In genomic region chr11:6618117-6619020, GRCh38 we compare ENCODE assay signal across 1 cellular context.
A peak's percentile ranks its signal among the peaks of the same experiment; 100 is the strongest.
TF ChIP-seq lines count a peak whose summit lies in the region.

No MANE protein-coding gene starts in this region.

TF ChIP-seq in K562, 482 proteins besides CTCF, POLR2A, EP300 and RAD21 (continued from another document and continues in another):
- TF ChIP-seq ZNF740 (CRISPR knock-in tag; IDR thresholded peaks at IDR 0.05): no peak
- TF ChIP-seq ZNF740 (tag; IDR thresholded peaks at IDR 0.05): peak in 1 of 2 experiments; percentile 77; a peak in 1 of 4 replicates
- no peak for TF ChIP-seq ZNF134 (CRISPR knock-in tag; conservative IDR thresholded peaks at IDR 0.05)
- no peak for TF ChIP-seq RFX1 (IDR thresholded peaks at IDR 0.05)
- TF ChIP-seq ZNF644 (tag; IDR thresholded peaks at IDR 0.05; ENCODE audit: low read depth): no peak
- no peak for TF ChIP-seq SMARCB1 (IDR thresholded peaks at IDR 0.05; ENCODE audit: insufficient read length, low read depth)
- no peak for TF ChIP-seq ZNF23 (CRISPR knock-in tag; IDR thresholded peaks at IDR 0.05)
- TF ChIP-seq CSDE1 (IDR thresholded peaks at IDR 0.05): no peak
- peak; percentile 35 for TF ChIP-seq SOX6 (IDR thresholded peaks at IDR 0.05)
- TF ChIP-seq PHF8 (IDR thresholded peaks at IDR 0.05; ENCODE audit: borderline replicate concordance, low read length): no peak
- TF ChIP-seq ZNF717 (CRISPR knock-in tag; IDR thresholded peaks at IDR 0.05): no peak
- no peak for TF ChIP-seq MCM3 (IDR thresholded peaks at IDR 0.05)
- TF ChIP-seq GTF2A2 (tag; IDR thresholded peaks at IDR 0.05): no peak
- TF ChIP-seq ATF7 (IDR thresholded peaks at IDR 0.05): peak; percentile 46
- TF ChIP-seq HDAC2 (IDR thresholded peaks at IDR 0.05): 0 out of 2 replicates have a peak, but pooled peaks have one; percentile 21
- no peak for TF ChIP-seq SRSF9 (IDR thresholded peaks at IDR 0.05; ENCODE audit: borderline replicate concordance, low read depth, low read length)
- no peak for TF ChIP-seq DIDO1 (tag; IDR thresholded peaks at IDR 0.05; ENCODE audit: low read depth)
- TF ChIP-seq KLF16 (IDR thresholded peaks at IDR 0.05): 0 out of 2 replicates have a peak, but pooled peaks have one; percentile 32
- no peak for TF ChIP-seq ATF6 (CRISPR knock-in tag; IDR thresholded peaks at IDR 0.05)
- TF ChIP-seq FOSL1 (tag; conservative IDR thresholded peaks at IDR 0.05): peak; percentile 93
- TF ChIP-seq, protein P1, sequence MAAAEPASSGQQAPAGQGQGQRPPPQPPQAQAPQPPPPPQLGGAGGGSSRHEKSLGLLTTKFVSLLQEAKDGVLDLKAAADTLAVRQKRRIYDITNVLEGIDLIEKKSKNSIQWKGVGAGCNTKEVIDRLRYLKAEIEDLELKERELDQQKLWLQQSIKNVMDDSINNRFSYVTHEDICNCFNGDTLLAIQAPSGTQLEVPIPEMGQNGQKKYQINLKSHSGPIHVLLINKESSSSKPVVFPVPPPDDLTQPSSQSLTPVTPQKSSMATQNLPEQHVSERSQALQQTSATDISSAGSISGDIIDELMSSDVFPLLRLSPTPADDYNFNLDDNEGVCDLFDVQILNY (CRISPR knock-in tag; IDR thresholded peaks at IDR 0.05): no peak
- no peak for TF ChIP-seq CTBP1 (IDR thresholded peaks at IDR 0.05; ENCODE audit: borderline replicate concordance)
- TF ChIP-seq, protein P2, sequence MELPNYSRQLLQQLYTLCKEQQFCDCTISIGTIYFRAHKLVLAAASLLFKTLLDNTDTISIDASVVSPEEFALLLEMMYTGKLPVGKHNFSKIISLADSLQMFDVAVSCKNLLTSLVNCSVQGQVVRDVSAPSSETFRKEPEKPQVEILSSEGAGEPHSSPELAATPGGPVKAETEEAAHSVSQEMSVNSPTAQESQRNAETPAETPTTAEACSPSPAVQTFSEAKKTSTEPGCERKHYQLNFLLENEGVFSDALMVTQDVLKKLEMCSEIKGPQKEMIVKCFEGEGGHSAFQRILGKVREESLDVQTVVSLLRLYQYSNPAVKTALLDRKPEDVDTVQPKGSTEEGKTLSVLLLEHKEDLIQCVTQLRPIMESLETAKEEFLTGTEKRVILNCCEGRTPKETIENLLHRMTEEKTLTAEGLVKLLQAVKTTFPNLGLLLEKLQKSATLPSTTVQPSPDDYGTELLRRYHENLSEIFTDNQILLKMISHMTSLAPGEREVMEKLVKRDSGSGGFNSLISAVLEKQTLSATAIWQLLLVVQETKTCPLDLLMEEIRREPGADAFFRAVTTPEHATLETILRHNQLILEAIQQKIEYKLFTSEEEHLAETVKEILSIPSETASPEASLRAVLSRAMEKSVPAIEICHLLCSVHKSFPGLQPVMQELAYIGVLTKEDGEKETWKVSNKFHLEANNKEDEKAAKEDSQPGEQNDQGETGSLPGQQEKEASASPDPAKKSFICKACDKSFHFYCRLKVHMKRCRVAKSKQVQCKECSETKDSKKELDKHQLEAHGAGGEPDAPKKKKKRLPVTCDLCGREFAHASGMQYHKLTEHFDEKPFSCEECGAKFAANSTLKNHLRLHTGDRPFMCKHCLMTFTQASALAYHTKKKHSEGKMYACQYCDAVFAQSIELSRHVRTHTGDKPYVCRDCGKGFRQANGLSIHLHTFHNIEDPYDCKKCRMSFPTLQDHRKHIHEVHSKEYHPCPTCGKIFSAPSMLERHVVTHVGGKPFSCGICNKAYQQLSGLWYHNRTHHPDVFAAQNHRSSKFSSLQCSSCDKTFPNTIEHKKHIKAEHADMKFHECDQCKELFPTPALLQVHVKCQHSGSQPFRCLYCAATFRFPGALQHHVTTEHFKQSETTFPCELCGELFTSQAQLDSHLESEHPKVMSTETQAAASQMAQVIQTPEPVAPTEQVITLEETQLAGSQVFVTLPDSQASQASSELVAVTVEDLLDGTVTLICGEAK (IDR thresholded peaks at IDR 0.05): no peak
- TF ChIP-seq, protein P2 (CRISPR knock-in tag; IDR thresholded peaks at IDR 0.05): no peak
- no peak for TF ChIP-seq ZNF282 (CRISPR knock-in tag; IDR thresholded peaks at IDR 0.05)
- 0 out of 2 replicates have a peak, but pooled peaks have one; percentile 29 for TF ChIP-seq ZNF316 (IDR thresholded peaks at IDR 0.05)
- TF ChIP-seq MYC (IDR thresholded peaks at IDR 0.05; ENCODE audit: low read depth, low read length): peak; percentile 49; the same call in 1 of the 2 replicates
- TF ChIP-seq MYC (CRISPR knock-in tag; IDR thresholded peaks at IDR 0.05; ENCODE audit: borderline replicate concordance, low read depth): no peak
- TF ChIP-seq, protein P3, sequence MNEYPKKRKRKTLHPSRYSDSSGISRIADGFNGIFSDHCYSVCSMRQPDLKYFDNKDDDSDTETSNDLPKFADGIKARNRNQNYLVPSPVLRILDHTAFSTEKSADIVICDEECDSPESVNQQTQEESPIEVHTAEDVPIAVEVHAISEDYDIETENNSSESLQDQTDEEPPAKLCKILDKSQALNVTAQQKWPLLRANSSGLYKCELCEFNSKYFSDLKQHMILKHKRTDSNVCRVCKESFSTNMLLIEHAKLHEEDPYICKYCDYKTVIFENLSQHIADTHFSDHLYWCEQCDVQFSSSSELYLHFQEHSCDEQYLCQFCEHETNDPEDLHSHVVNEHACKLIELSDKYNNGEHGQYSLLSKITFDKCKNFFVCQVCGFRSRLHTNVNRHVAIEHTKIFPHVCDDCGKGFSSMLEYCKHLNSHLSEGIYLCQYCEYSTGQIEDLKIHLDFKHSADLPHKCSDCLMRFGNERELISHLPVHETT (CRISPR knock-in tag; conservative IDR thresholded peaks at IDR 0.05 in 1 of 2, IDR thresholded peaks at IDR 0.05 in 1 of 2): no peak
- no peak for TF ChIP-seq ASH1L (IDR thresholded peaks at IDR 0.05; ENCODE audit: borderline replicate concordance, low read depth, partially characterized antibody)
- TF ChIP-seq EHMT2 (IDR thresholded peaks at IDR 0.05): peak; percentile 28; the same call in 1 of the 2 replicates
- TF ChIP-seq PCBP2 (IDR thresholded peaks at IDR 0.05; ENCODE audit: low read depth, low read length, poor library complexity, severe bottlenecking): no peak
- TF ChIP-seq, protein P4, sequence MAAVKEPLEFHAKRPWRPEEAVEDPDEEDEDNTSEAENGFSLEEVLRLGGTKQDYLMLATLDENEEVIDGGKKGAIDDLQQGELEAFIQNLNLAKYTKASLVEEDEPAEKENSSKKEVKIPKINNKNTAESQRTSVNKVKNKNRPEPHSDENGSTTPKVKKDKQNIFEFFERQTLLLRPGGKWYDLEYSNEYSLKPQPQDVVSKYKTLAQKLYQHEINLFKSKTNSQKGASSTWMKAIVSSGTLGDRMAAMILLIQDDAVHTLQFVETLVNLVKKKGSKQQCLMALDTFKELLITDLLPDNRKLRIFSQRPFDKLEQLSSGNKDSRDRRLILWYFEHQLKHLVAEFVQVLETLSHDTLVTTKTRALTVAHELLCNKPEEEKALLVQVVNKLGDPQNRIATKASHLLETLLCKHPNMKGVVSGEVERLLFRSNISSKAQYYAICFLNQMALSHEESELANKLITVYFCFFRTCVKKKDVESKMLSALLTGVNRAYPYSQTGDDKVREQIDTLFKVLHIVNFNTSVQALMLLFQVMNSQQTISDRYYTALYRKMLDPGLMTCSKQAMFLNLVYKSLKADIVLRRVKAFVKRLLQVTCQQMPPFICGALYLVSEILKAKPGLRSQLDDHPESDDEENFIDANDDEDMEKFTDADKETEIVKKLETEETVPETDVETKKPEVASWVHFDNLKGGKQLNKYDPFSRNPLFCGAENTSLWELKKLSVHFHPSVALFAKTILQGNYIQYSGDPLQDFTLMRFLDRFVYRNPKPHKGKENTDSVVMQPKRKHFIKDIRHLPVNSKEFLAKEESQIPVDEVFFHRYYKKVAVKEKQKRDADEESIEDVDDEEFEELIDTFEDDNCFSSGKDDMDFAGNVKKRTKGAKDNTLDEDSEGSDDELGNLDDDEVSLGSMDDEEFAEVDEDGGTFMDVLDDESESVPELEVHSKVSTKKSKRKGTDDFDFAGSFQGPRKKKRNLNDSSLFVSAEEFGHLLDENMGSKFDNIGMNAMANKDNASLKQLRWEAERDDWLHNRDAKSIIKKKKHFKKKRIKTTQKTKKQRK (IDR thresholded peaks at IDR 0.05; ENCODE audit: borderline replicate concordance, low read depth, low read length): no peak
- TF ChIP-seq TAF9B (IDR thresholded peaks at IDR 0.05; ENCODE audit: partially characterized antibody): peak; percentile 79
- no peak for TF ChIP-seq ZNF764 (CRISPR knock-in tag; IDR thresholded peaks at IDR 0.05; ENCODE audit: low read depth)
- no peak for TF ChIP-seq GTF2E2 (tag; IDR thresholded peaks at IDR 0.05)
- TF ChIP-seq SIN3A (IDR thresholded peaks at IDR 0.05; ENCODE audit: borderline replicate concordance in 2 of 2, control insufficient read depth in 1 of 2, low read depth in 2 of 2, low read length in 2 of 2): peak in 1 of 2 experiments; percentile 85; a peak in 3 of 4 replicates
- no peak for TF ChIP-seq ZNF133 (CRISPR knock-in tag; IDR thresholded peaks at IDR 0.05)
- TF ChIP-seq NR2C2 (CRISPR knock-in tag; IDR thresholded peaks at IDR 0.05): no peak
- TF ChIP-seq NR2C2 (tag; IDR thresholded peaks at IDR 0.05): peak; percentile 82
- TF ChIP-seq ARNT (IDR thresholded peaks at IDR 0.05): peak in 1 of 2 experiments; percentile 70; a peak in 2 of 4 replicates
- TF ChIP-seq ZNF121 (CRISPR knock-in tag; conservative IDR thresholded peaks at IDR 0.05): no peak; the same call in 1 of the 2 replicates
- TF ChIP-seq CREM (IDR thresholded peaks at IDR 0.05; ENCODE audit: low read depth): peak; percentile 16; the same call in 1 of the 2 replicates
- TF ChIP-seq ZEB2 (IDR thresholded peaks at IDR 0.05): no peak
- no peak for TF ChIP-seq PYGO2 (tag; IDR thresholded peaks at IDR 0.05)
